Comparison of ENCODE assay signal across 16 cellular contexts in genomic region chrX:11754958-11755645, GRCh38.
"Had no signal": no experiment of that assay in that cellular context is flagged by ENCODE, and none has a peak within 500 bp of the region (broad histone marks: within the 10 kb centered on the region; RNA-seq: fewer than 3 reads in every experiment).

No MANE protein-coding gene starts in this region.

- H3K4me3 ChIP-seq: gastroesophageal sphincter, suprapubic skin, upper lobe of right lung had no signal

- H3K9me3 ChIP-seq: gastroesophageal sphincter, suprapubic skin, upper lobe of right lung had no signal

- H3K4me1 ChIP-seq: upper lobe of right lung had no signal

- H3K27me3 ChIP-seq: gastroesophageal sphincter, suprapubic skin, upper lobe of right lung had no signal

- DNase-seq: activated CD4-positive, alpha-beta memory T cell treated with anti-CD3 and anti-CD28 coated beads, Interleukin-2, amount 10 ng/mL, durations not matched to agents 7 days and 5 days; activated CD4-positive, alpha-beta T cell treated with anti-CD3 and anti-CD28 coated beads for 1 hour; activated CD8-positive, alpha-beta memory T cell treated with anti-CD3 and anti-CD28 coated beads, Interleukin-2, amount 50 U/mL, for 4 hours; activated naive CD8-positive, alpha-beta T cell treated with anti-CD3 and anti-CD28 coated beads, Interleukin-2, amount 10 ng/mL, durations not matched to agents 7 days and 5 days; anterior cingulate cortex; cerebellar nuclear complex; effector memory CD8-positive, alpha-beta T cell; hippocampal formation; kidney glomerular epithelial cell; mesendoderm; stimulated activated CD4-positive, alpha-beta T cell treated with anti-CD3 and anti-CD28 coated beads, Interleukin-12 subunit alpha, Interleukin-12 subunit beta, amount 100 ng/mL, for 4 hours; stimulated activated naive CD4-positive, alpha-beta T cell treated with Interleukin-2 at 50 U/mL for 16 hours; upper lobe of right lung had no signal

- H3K27ac ChIP-seq: epithelial cell of prostate, gastroesophageal sphincter, suprapubic skin, upper lobe of right lung had no signal

- ATAC-seq: effector memory CD8-positive, alpha-beta T cell; gastroesophageal sphincter; upper lobe of right lung had no signal

- H3K36me3 ChIP-seq: gastroesophageal sphincter, suprapubic skin, upper lobe of right lung had no signal
